ENCODE assay signal across 1 cellular context in genomic region chr17:64776720-64777412, GRCh38.
TF ChIP-seq lines count a peak whose summit lies in the region.

No MANE protein-coding gene starts in this region.

TF ChIP-seq in SK-N-SH, 30 proteins besides CTCF, POLR2A, EP300 and RAD21 (continued from another document):
- TF ChIP-seq CHD2 (IDR thresholded peaks at IDR 0.05; ENCODE audit: low read length, partially characterized antibody) (peak; percentile 70), NFIC (IDR thresholded peaks at IDR 0.05; ENCODE audit: borderline replicate concordance) (peak; percentile 80), FOXM1 (IDR thresholded peaks at IDR 0.05; ENCODE audit: low read depth) (0 out of 2 replicates have a peak, but pooled peaks have one; percentile 33), NRF1 (IDR thresholded peaks at IDR 0.05; ENCODE audit: low read depth, low read length) (peak; percentile 75)
TF ChIP-seq in SK-N-SH: peak in this region for 13; not testable (repeated sequence) for 17.
